8 cellular contexts compared by ENCODE assay signal in genomic region chr19:16112778-16113177, GRCh38. TPM values are rescaled to one million over a fixed set of nuclear protein-coding genes. Genes with fewer than 3 reads are reported as not detected.
A peak's percentile ranks its signal among the peaks of the same experiment; 100 is the strongest.
DNase-seq lines count a peak whose midpoint lies in the region; ATAC-seq and TF ChIP-seq lines count a peak whose summit lies in the region.

No MANE protein-coding gene starts in this region.

- no peaks in the 10 kb centered on the region for H3K9me3 Mint-ChIP-seq in stimulated activated naive CD8-positive, alpha-beta T cell treated with anti-CD3 and anti-CD28 coated beads, Interleukin-15, Interleukin-2, amounts not matched to agents 100 ng/mL and 50 ng/mL, for 24 hours
- H3K9me3 Mint-ChIP-seq in activated T-helper 2 cell treated with anti-CD3 and anti-CD28 coated beads, Interferon-gamma antibody, Interleukin-2, Interleukin-4, amounts not matched to agents 10 μg/mL and 5 μg/mL and 100 μg/mL, durations not matched to agents 14 hours and 24 hours and 36 hours: no peaks in the 10 kb centered on the region

- H3K9me3 ChIP-seq in lower lobe of right lung: no peaks in the 10 kb centered on the region

- peaks cover 60% of the 10 kb centered on the region for H3K4me1 ChIP-seq in lower lobe of right lung

- DNase-seq in stimulated activated naive CD8-positive, alpha-beta T cell treated with anti-CD3 and anti-CD28 coated beads, Interleukin-15, Interleukin-2, amounts not matched to agents 100 U/mL and 50 U/mL, for 24 hours: no peak
- no peak for DNase-seq in activated T-helper 2 cell treated with anti-CD3 and anti-CD28 coated beads, Interferon-gamma antibody, Interleukin-2, Interleukin-4, amounts not matched to agents 10 μg/mL and 5 μg/mL and 100 μg/mL, durations not matched to agents 14 hours and 24 hours and 36 hours (ENCODE audit: low spot score)
- DNase-seq in lower lobe of right lung: no peak
- DNase-seq in NCI-H524 treated with DMSO at 0.1 percent for 48 hours (lab: John Stamatoyannopoulos, UW): no peak
- DNase-seq in NCI-H446 (lab: John Stamatoyannopoulos, UW): no peak
- no peak for DNase-seq in NCI-H2107 (lab: John Stamatoyannopoulos, UW)
- no peak for DNase-seq in Ammon's horn (ENCODE audit: low spot score)

- no peak for TF ChIP-seq CTCF in lower lobe of right lung (IDR thresholded peaks at IDR 0.05)

- peaks cover 53% of the 10 kb centered on the region for H3K4me1 Mint-ChIP-seq in stimulated activated naive CD8-positive, alpha-beta T cell treated with anti-CD3 and anti-CD28 coated beads, Interleukin-15, Interleukin-2, amounts not matched to agents 100 ng/mL and 50 ng/mL, for 24 hours (ENCODE audit: low read depth)
- peaks cover 41% of the 10 kb centered on the region for H3K4me1 Mint-ChIP-seq in activated T-helper 2 cell treated with anti-CD3 and anti-CD28 coated beads, Interferon-gamma antibody, Interleukin-2, Interleukin-4, amounts not matched to agents 10 μg/mL and 5 μg/mL and 100 μg/mL, durations not matched to agents 14 hours and 24 hours and 36 hours (ENCODE audit: low read depth)

- no peak for ATAC-seq in stimulated activated naive CD8-positive, alpha-beta T cell treated with anti-CD3 and anti-CD28 coated beads, Interleukin-15, Interleukin-2, amounts not matched to agents 100 U/mL and 50 U/mL, for 24 hours
- ATAC-seq in lower lobe of right lung: no peak

- H3K27ac Mint-ChIP-seq in stimulated activated naive CD8-positive, alpha-beta T cell treated with anti-CD3 and anti-CD28 coated beads, Interleukin-15, Interleukin-2, amounts not matched to agents 100 ng/mL and 50 ng/mL, for 24 hours: peak overlapping the region; percentile 87
- H3K27ac Mint-ChIP-seq in activated T-helper 2 cell treated with anti-CD3 and anti-CD28 coated beads, Interferon-gamma antibody, Interleukin-2, Interleukin-4, amounts not matched to agents 10 μg/mL and 5 μg/mL and 100 μg/mL, durations not matched to agents 14 hours and 24 hours and 36 hours: peak overlapping the region; percentile 95

- no peaks in the 10 kb centered on the region for H3K27me3 ChIP-seq in lower lobe of right lung (ENCODE audit: low read depth)

- H3K36me3 Mint-ChIP-seq in stimulated activated naive CD8-positive, alpha-beta T cell treated with anti-CD3 and anti-CD28 coated beads, Interleukin-15, Interleukin-2, amounts not matched to agents 100 ng/mL and 50 ng/mL, for 24 hours (ENCODE audit: low read depth): peaks cover 26% of the 10 kb centered on the region
- H3K36me3 Mint-ChIP-seq in activated T-helper 2 cell treated with anti-CD3 and anti-CD28 coated beads, Interferon-gamma antibody, Interleukin-2, Interleukin-4, amounts not matched to agents 10 μg/mL and 5 μg/mL and 100 μg/mL, durations not matched to agents 14 hours and 24 hours and 36 hours (ENCODE audit: low read depth): peaks cover 48% of the 10 kb centered on the region

- H3K4me3 Mint-ChIP-seq in stimulated activated naive CD8-positive, alpha-beta T cell treated with anti-CD3 and anti-CD28 coated beads, Interleukin-15, Interleukin-2, amounts not matched to agents 100 ng/mL and 50 ng/mL, for 24 hours: peak overlapping the region; percentile 87
- H3K4me3 Mint-ChIP-seq in activated T-helper 2 cell treated with anti-CD3 and anti-CD28 coated beads, Interferon-gamma antibody, Interleukin-2, Interleukin-4, amounts not matched to agents 10 μg/mL and 5 μg/mL and 100 μg/mL, durations not matched to agents 14 hours and 24 hours and 36 hours (ENCODE audit: low read depth): peak overlapping the region; percentile 99

- H3K36me3 ChIP-seq in lower lobe of right lung: peaks cover 22% of the 10 kb centered on the region

- peak overlapping the region; percentile 91 for H3K4me3 ChIP-seq in lower lobe of right lung

- H3K27ac ChIP-seq in lower lobe of right lung: peak overlapping the region; percentile 92

- intact Hi-C loops in activated T-helper 2 cell treated with anti-CD3 and anti-CD28 coated beads, Interferon-gamma antibody, Interleukin-2, Interleukin-4, amounts not matched to agents 10 μg/mL and 5 μg/mL and 100 μg/mL, durations not matched to agents 14 hours and 24 hours and 36 hours (cut with micrococcal nuclease): no loop called here
- intact Hi-C loops in lower lobe of right lung (cut with DNase I): no loop called here

- no peaks in the 10 kb centered on the region for H3K27me3 Mint-ChIP-seq in stimulated activated naive CD8-positive, alpha-beta T cell treated with anti-CD3 and anti-CD28 coated beads, Interleukin-15, Interleukin-2, amounts not matched to agents 100 ng/mL and 50 ng/mL, for 24 hours
- no peaks in the 10 kb centered on the region for H3K27me3 Mint-ChIP-seq in activated T-helper 2 cell treated with anti-CD3 and anti-CD28 coated beads, Interferon-gamma antibody, Interleukin-2, Interleukin-4, amounts not matched to agents 10 μg/mL and 5 μg/mL and 100 μg/mL, durations not matched to agents 14 hours and 24 hours and 36 hours (ENCODE audit: low read depth)

RNA-seq across cellular contexts. Expression of gene RAB8A, which starts 1.1 kb away (rescaled TPM):
- 256 and 261 TPM in 2 replicates for total RNA-seq in activated T-helper 2 cell treated with anti-CD3 and anti-CD28 coated beads, Interferon-gamma antibody, Interleukin-2, Interleukin-4, amounts not matched to agents 10 μg/mL and 5 μg/mL and 100 μg/mL, durations not matched to agents 14 hours and 24 hours and 36 hours
- total RNA-seq in lower lobe of right lung: 110 TPM

RNA-seq across cellular contexts. Expression of gene HSH2D, which starts 30.7 kb away (rescaled TPM):
- 42.3 and 43.5 TPM in 2 replicates for total RNA-seq in activated T-helper 2 cell treated with anti-CD3 and anti-CD28 coated beads, Interferon-gamma antibody, Interleukin-2, Interleukin-4, amounts not matched to agents 10 μg/mL and 5 μg/mL and 100 μg/mL, durations not matched to agents 14 hours and 24 hours and 36 hours
- total RNA-seq in lower lobe of right lung: 8.2 TPM

RNA-seq across cellular contexts. Expression of gene TPM4, which starts 36.5 kb away (rescaled TPM):
- 507 and 520 TPM in 2 replicates for total RNA-seq in activated T-helper 2 cell treated with anti-CD3 and anti-CD28 coated beads, Interferon-gamma antibody, Interleukin-2, Interleukin-4, amounts not matched to agents 10 μg/mL and 5 μg/mL and 100 μg/mL, durations not matched to agents 14 hours and 24 hours and 36 hours
- 319 TPM for total RNA-seq in lower lobe of right lung
